ENCODE assay signal across 9 cellular contexts in the genomic region with DNA sequence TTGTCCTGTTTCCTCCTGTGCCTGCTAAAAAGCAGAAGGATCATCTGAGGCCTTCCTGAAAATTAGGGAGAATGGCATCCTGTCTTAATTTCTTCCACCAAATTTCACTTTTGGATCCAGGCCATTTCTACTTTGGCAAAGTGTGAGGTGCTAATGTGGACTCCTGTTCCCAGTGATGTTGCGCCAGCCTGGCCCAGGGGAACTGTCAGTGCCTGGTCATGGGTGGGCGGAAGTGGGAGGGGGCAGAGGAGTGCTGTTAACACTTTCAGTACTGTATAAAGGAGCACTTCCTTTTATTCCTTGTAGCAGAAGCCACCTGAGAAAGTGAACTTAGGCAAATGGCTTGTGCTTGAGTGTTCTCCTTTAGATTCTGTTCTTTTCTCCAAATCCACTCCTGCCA. TPM values are rescaled to one million over a fixed set of nuclear protein-coding genes. Genes with fewer than 3 reads are reported as not detected.
DNase-seq lines count a peak whose midpoint lies in the region; ATAC-seq and TF ChIP-seq lines count a peak whose summit lies in the region.
"Had no signal": no experiment of that assay in that cellular context is flagged by ENCODE, and none has a peak within 500 bp of the region (broad histone marks: within the 10 kb centered on the region; RNA-seq: fewer than 3 reads in every experiment).

No MANE protein-coding gene starts in this region.

- CTCF ChIA-PET in MCF 10A (lab: Yijun Ruan, JAX), result interaction anchor here (1.0 to 1.7 kb wide), 2 partner anchors 21 to 26 kb away, joined by 4 to 6 read pairs; a partner anchor contains a TSS
- CTCF ChIA-PET in mammary epithelial cell (lab: Charles Lee; ENCODE audit: low non-redundant PET), result interaction anchor here (0.6 kb wide), 1 partner anchor 21 kb away, joined by 3 read pairs; a partner anchor contains a TSS

- dilution Hi-C loops in mammary epithelial cell (cut with HindIII; ENCODE audit: low sequenced_read_pairs), result no loop called here

- H3K27me3 ChIP-seq in mammary epithelial cell (ENCODE audit: insufficient read depth, low read length) (no peaks in the 10 kb centered on the region), aorta (ENCODE audit: control insufficient read depth in 1 of 2, insufficient read depth in 2 of 2, low read length in 1 of 2) (no peaks in the 10 kb centered on the region)

- ATAC-seq in aorta (ENCODE audit: low FRiP score) (peak; percentile 41), HG02884 (IDR thresholded peaks at IDR 0.05; ENCODE audit: unreplicated experiment) (no peak)
- no peak for ATAC-seq in naive thymus-derived CD8-positive, alpha-beta T cell

- H3K9me3 ChIP-seq in mammary epithelial cell (replicated peaks; ENCODE audit: insufficient read depth, low read length) (no peaks in the 10 kb centered on the region), aorta (ENCODE audit: control insufficient read depth, low read length) (no peaks in the 10 kb centered on the region)

- H3K27ac ChIP-seq in mammary epithelial cell (ENCODE audit: insufficient read depth, low read depth, low read length) (no peak overlapping the region), aorta (ENCODE audit: low read depth in 1 of 2, low read length in 2 of 2) (no peak overlapping the region)

- DNase-seq in MCF 10A (ENCODE audit: unreplicated experiment), result peak; percentile 33
- no peak for DNase-seq in mammary epithelial cell
- DNase-seq in NOMO-1 treated with DMSO at 0.1 percent for 48 hours (lab: John Stamatoyannopoulos, UW; ENCODE audit: unreplicated experiment), result peak; percentile 80
- DNase-seq in hippocampal formation (lab: John Stamatoyannopoulos, UW), result peak; percentile 11 to 46
- DNase-seq in aorta, result peak in 1 of 2 donors; percentile 53
- no peak for DNase-seq in NCI-H146 (lab: John Stamatoyannopoulos, UW)
- DNase-seq in naive thymus-derived CD8-positive, alpha-beta T cell, result no peak

- H3K4me3 Mint-ChIP-seq in MCF 10A (ENCODE audit: unreplicated experiment), result no peak overlapping the region
- H3K4me3 Mint-ChIP-seq in naive thymus-derived CD8-positive, alpha-beta T cell, result no peak overlapping the region

- H3K79me2 ChIP-seq in mammary epithelial cell (ENCODE audit: insufficient read depth, low read length), result no peaks in the 10 kb centered on the region

- H3K9ac ChIP-seq in mammary epithelial cell (ENCODE audit: insufficient read depth, low read length), result no peak overlapping the region

- POLR2A ChIA-PET in MCF 10A (lab: Yijun Ruan, JAX), result interaction anchor here (0.6 kb wide), 1 partner anchor 18 kb away, joined by 3 read pairs; no protein-coding TSS in a partner anchor
- POLR2A ChIA-PET in naive thymus-derived CD8-positive, alpha-beta T cell (lab: Charles Lee), result interaction anchor here (1.6 kb wide), 1 partner anchor 34 kb away, joined by 7 read pairs; no protein-coding TSS in a partner anchor

- H3K4me1 ChIP-seq in mammary epithelial cell (ENCODE audit: insufficient read depth, low read length) (no peaks in the 10 kb centered on the region), aorta (ENCODE audit: control insufficient read depth in 1 of 2, insufficient read depth in 2 of 2, low read length in 2 of 2) (no peaks in the 10 kb centered on the region)

- H3K36me3 Mint-ChIP-seq in MCF 10A (ENCODE audit: insufficient read depth, unreplicated experiment), result no peaks in the 10 kb centered on the region
- peaks cover 0 to 3% (median 0%) of the 10 kb centered on the region in 3 donors for H3K36me3 Mint-ChIP-seq in naive thymus-derived CD8-positive, alpha-beta T cell

- H3K9me3 Mint-ChIP-seq in MCF 10A (ENCODE audit: unreplicated experiment), result no peaks in the 10 kb centered on the region
- no peaks in the 10 kb centered on the region for H3K9me3 Mint-ChIP-seq in naive thymus-derived CD8-positive, alpha-beta T cell
- H3K9me3 Mint-ChIP-seq: CD4-positive, CD25-positive, alpha-beta regulatory T cell had no signal

- TF ChIP-seq CTCF in MCF 10A (IDR thresholded peaks at IDR 0.05; ENCODE audit: unreplicated experiment) (no peak), mammary epithelial cell (conservative IDR thresholded peaks at IDR 0.05 in 1 of 2, IDR thresholded peaks at IDR 0.05 in 1 of 2; ENCODE audit: extremely low read depth in 1 of 2, insufficient read depth in 1 of 2, low read depth in 1 of 2, low read length in 2 of 2) (no peak)

- no peaks in the 10 kb centered on the region for H3K36me3 ChIP-seq in mammary epithelial cell (ENCODE audit: insufficient read depth, low read length)
- no peaks in the 10 kb centered on the region for H3K36me3 ChIP-seq in aorta (ENCODE audit: control insufficient read depth in 1 of 2, insufficient read depth in 2 of 2, low read length in 1 of 2)

- WGBS in mammary epithelial cell (ENCODE audit: low coverage, missing lambda C conversion rate), result 12% methylated on average over 2 of the region's 2 CpGs
- 51 to 58% methylated on average over 2 of the region's 2 CpGs for WGBS in aorta, 2 donors

- peaks cover 6% of the 10 kb centered on the region for H3K4me1 Mint-ChIP-seq in MCF 10A (ENCODE audit: insufficient read depth, unreplicated experiment)
- H3K4me1 Mint-ChIP-seq in naive thymus-derived CD8-positive, alpha-beta T cell, result peaks cover 4 to 20% (median 10%) of the 10 kb centered on the region in 4 donors

- no peaks in the 10 kb centered on the region for H4K20me1 ChIP-seq in mammary epithelial cell (ENCODE audit: insufficient read depth, low read length)

- H2AFZ ChIP-seq in mammary epithelial cell (ENCODE audit: low read depth, low read length), result no peak overlapping the region

- H3K27me3 Mint-ChIP-seq in MCF 10A (ENCODE audit: insufficient read depth, unreplicated experiment), result no peaks in the 10 kb centered on the region
- H3K27me3 Mint-ChIP-seq in naive thymus-derived CD8-positive, alpha-beta T cell, result no peaks in the 10 kb centered on the region

- no peak overlapping the region for H3K4me2 ChIP-seq in mammary epithelial cell (ENCODE audit: insufficient read depth, low read depth, low read length)

- no peak overlapping the region for H3K27ac Mint-ChIP-seq in MCF 10A (ENCODE audit: low read depth, unreplicated experiment)
- H3K27ac Mint-ChIP-seq in naive thymus-derived CD8-positive, alpha-beta T cell, result no peak overlapping the region

- BruUV-seq in MCF 10A (replicated peaks; lab: Mats Ljungman, UMichigan) (no TSS peak), mammary epithelial cell (replicated peaks; lab: Mats Ljungman, UMichigan) (no TSS peak)

- H3K4me3 ChIP-seq in mammary epithelial cell (replicated peaks in 1 of 3; ENCODE audit: insufficient read depth in 1 of 3, low read depth in 2 of 3, low read length in 3 of 3) (no peak overlapping the region), aorta (ENCODE audit: low read length in 2 of 2) (no peak overlapping the region)

- in situ Hi-C loops in mammary epithelial cell (cut with MboI; ENCODE audit: low sequenced_read_pairs in 2 of 2), result no loop called here

- intact Hi-C loops in MCF 10A (cut with micrococcal nuclease) (no loop called here), mammary epithelial cell (cut with micrococcal nuclease) (no loop called here), aorta (cut with DNase I) (no loop called here)

RNA-seq across cellular contexts. Expression of a gene that starts 19.9 kb away (rescaled TPM):
- total RNA-seq in MCF 10A (2022) (0.22 and 0.58 TPM in 2 replicates), mammary epithelial cell (1 to 10 TPM in 1 of 2 donors, under 1 TPM in 1; 0.67 to 1.1 TPM), aorta (1 to 10 TPM in 1 of 2 donors, under 1 TPM in 1; 0.55 to 1.5 TPM)
- polyA plus RNA-seq in mammary epithelial cell (0.95 TPM), aorta (1 to 10 TPM in 1 of 2 donors, under 1 TPM in 1; 0.15 to 6.0 TPM)
- not detected for polyA minus RNA-seq in mammary epithelial cell
- 1 to 10 TPM; 6.0 to 7.0 TPM for total RNA-seq in naive thymus-derived CD8-positive, alpha-beta T cell
- 1 to 10 TPM; 6.7 to 9.2 (median 7.8) TPM for polyA plus RNA-seq in naive thymus-derived CD8-positive, alpha-beta T cell

RNA-seq across cellular contexts. Expression of a gene that starts 43.3 kb away (rescaled TPM):
- total RNA-seq in MCF 10A (2022), result 30.2 and 34.3 TPM in 2 replicates
- total RNA-seq in mammary epithelial cell, result 10 to 100 TPM; 24.8 to 27.4 TPM
- 6.8 TPM for polyA plus RNA-seq in mammary epithelial cell
- polyA minus RNA-seq in mammary epithelial cell, result 12.4 TPM
- total RNA-seq in aorta, result 10 to 100 TPM; 42.2 to 43.2 TPM
- 10 to 100 TPM; 26.7 to 28.1 TPM for polyA plus RNA-seq in aorta
- total RNA-seq in naive thymus-derived CD8-positive, alpha-beta T cell, result 10 to 100 TPM; 42.4 to 51.3 TPM
- 10 to 100 TPM; 28.8 to 32.0 (median 29.6) TPM for polyA plus RNA-seq in naive thymus-derived CD8-positive, alpha-beta T cell

RNA-seq across cellular contexts. Expression of a gene that starts 58.0 kb away (rescaled TPM):
- total RNA-seq in MCF 10A (2022) (76.7 and 88.2 TPM in 2 replicates), mammary epithelial cell (10 to 100 TPM; 67.8 to 80.4 TPM), aorta (10 to 100 TPM; 40.7 to 71.2 TPM)
- polyA plus RNA-seq in mammary epithelial cell (21.9 TPM), aorta (100 to 1,000 TPM in 1 of 2 donors, 10 to 100 TPM in 1; 30.5 to 111 TPM)
- polyA minus RNA-seq in mammary epithelial cell, result 51.7 TPM
- total RNA-seq in naive thymus-derived CD8-positive, alpha-beta T cell, result 10 to 100 TPM; 10.8 to 11.6 TPM
- polyA plus RNA-seq in naive thymus-derived CD8-positive, alpha-beta T cell, result 1 to 10 TPM; 1.5 to 1.7 (median 1.7) TPM

Comparison
In these comparisons a context has a peak if more than half of its experiments do, and no peak if none do; other contexts are left out.
1. DNase-seq: peak in MCF 10A (single experiment), NOMO-1 treated with DMSO at 0.1 percent for 48 hours (single experiment) and hippocampal formation (2 of 2); none in mammary epithelial cell (single experiment), NCI-H146 (single experiment) and naive thymus-derived CD8-positive, alpha-beta T cell (0 of 10).